Comparison of ENCODE assay signal across 26 cellular contexts in genomic region chr17:82255573-82255972, GRCh38. TPM values are rescaled to one million over a fixed set of nuclear protein-coding genes. Genes with fewer than 3 reads are reported as not detected.
DNase-seq lines count a peak whose midpoint lies in the region; ATAC-seq lines count a peak whose summit lies in the region.
"Had no signal": no experiment of that assay in that cellular context is flagged by ENCODE, and none has a peak within 500 bp of the region (broad histone marks: within the 10 kb centered on the region; RNA-seq: fewer than 3 reads in every experiment).

No MANE protein-coding gene starts in this region.

- no peaks in the 10 kb centered on the region for H3K27me3 Mint-ChIP-seq in activated naive CD4-positive, alpha-beta T cell treated with anti-CD3 and anti-CD28 coated beads, Interleukin-2, amount 50 U/mL, for 24 hours
- H3K27me3 Mint-ChIP-seq in IgD-negative memory B cell (no peaks in the 10 kb centered on the region), immature natural killer cell (ENCODE audit: low read depth in 3 of 3) (peaks cover 19 to 43% (median 33%) of the 10 kb centered on the region in 3 donors)
- no peaks in the 10 kb centered on the region for H3K27me3 Mint-ChIP-seq in stimulated activated memory B cell treated with anti-CD40 and anti-IgM and Interleukin-4, amounts not matched to agents 10 μg/mL and 1 μg/mL and 100 μg/mL, for 72 hours
- H3K27me3 Mint-ChIP-seq: activated B cell treated with CpG ODN at 0.5 μM for 24 hours; activated naive CD8-positive, alpha-beta T cell treated with anti-CD3 and anti-CD28 coated beads, Interleukin-2, amount 10 ng/mL, durations not matched to agents 7 days and 5 days had no signal

- H3K4me1 Mint-ChIP-seq in activated naive CD4-positive, alpha-beta T cell treated with anti-CD3 and anti-CD28 coated beads, Interleukin-2, amount 50 U/mL, for 24 hours: peaks cover 39% of the 10 kb centered on the region
- H3K4me1 Mint-ChIP-seq in IgD-negative memory B cell (peaks cover 2 to 6% (median 4%) of the 10 kb centered on the region in 3 donors), immature natural killer cell (peaks cover 43 to 49% of the 10 kb centered on the region in 2 donors)
- H3K4me1 Mint-ChIP-seq in stimulated activated memory B cell treated with anti-CD40 and anti-IgM and Interleukin-4, amounts not matched to agents 10 μg/mL and 1 μg/mL and 100 μg/mL, for 72 hours: peaks cover 8% of the 10 kb centered on the region

- H3K27me3 ChIP-seq in Karpas-422 (ENCODE audit: low read length): no peaks in the 10 kb centered on the region
- H3K27me3 ChIP-seq: BLaER1, gastroesophageal sphincter, spleen had no signal

- no peak for ATAC-seq in stimulated activated memory B cell treated with anti-CD40 and anti-IgM and Interleukin-4, amounts not matched to agents 10 μg/mL and 1 μg/mL and 100 μg/mL, for 72 hours
- ATAC-seq: activated T-cell treated with anti-CD3 and anti-CD28 coated beads, Interleukin-2, amount 50 U/mL, for 72 hours; gastroesophageal sphincter had no signal

- no peak overlapping the region for H3K9ac ChIP-seq in Karpas-422 (ENCODE audit: low read length)
- H3K9ac ChIP-seq: BLaER1, SK-N-SH had no signal

- H3K27ac Mint-ChIP-seq in activated naive CD4-positive, alpha-beta T cell treated with anti-CD3 and anti-CD28 coated beads, Interleukin-2, amount 50 U/mL, for 24 hours: peak overlapping the region; percentile 55
- peak overlapping the region; percentile 10 to 86 (median 73) for H3K27ac Mint-ChIP-seq in IgD-negative memory B cell
- H3K27ac Mint-ChIP-seq in immature natural killer cell: peak overlapping the region; percentile 92 to 100 (median 100)
- peak overlapping the region; percentile 9 for H3K27ac Mint-ChIP-seq in stimulated activated memory B cell treated with anti-CD40 and anti-IgM and Interleukin-4, amounts not matched to agents 10 μg/mL and 1 μg/mL and 100 μg/mL, for 72 hours
- H3K27ac Mint-ChIP-seq: activated B cell treated with CpG ODN at 0.5 μM for 24 hours; activated naive CD8-positive, alpha-beta T cell treated with anti-CD3 and anti-CD28 coated beads, Interleukin-2, amount 10 ng/mL, durations not matched to agents 7 days and 5 days; activated T-cell treated with anti-CD3 and anti-CD28 coated beads, Interleukin-2, amount 50 U/mL, for 72 hours had no signal

- no peak overlapping the region for H3K4me2 ChIP-seq in Karpas-422 (ENCODE audit: low read depth, low read length, poor library complexity, severe bottlenecking)
- H3K4me2 ChIP-seq: BLaER1, SK-N-SH had no signal

- H2AFZ ChIP-seq in Karpas-422 (ENCODE audit: low read length): no peak overlapping the region

- H3K27ac ChIP-seq in Karpas-422 (ENCODE audit: low read length): no peak overlapping the region
- H3K27ac ChIP-seq: BLaER1 had no signal

- H3K9me3 Mint-ChIP-seq in activated naive CD4-positive, alpha-beta T cell treated with anti-CD3 and anti-CD28 coated beads, Interleukin-2, amount 50 U/mL, for 24 hours: no peaks in the 10 kb centered on the region
- H3K9me3 Mint-ChIP-seq in IgD-negative memory B cell: no peaks in the 10 kb centered on the region
- H3K9me3 Mint-ChIP-seq in immature natural killer cell: peaks cover 0 to under 1% (median 0%) of the 10 kb centered on the region in 6 donors
- no peaks in the 10 kb centered on the region for H3K9me3 Mint-ChIP-seq in stimulated activated memory B cell treated with anti-CD40 and anti-IgM and Interleukin-4, amounts not matched to agents 10 μg/mL and 1 μg/mL and 100 μg/mL, for 72 hours
- H3K9me3 Mint-ChIP-seq: activated B cell treated with CpG ODN at 0.5 μM for 24 hours had no signal

- H3K79me2 ChIP-seq in Karpas-422 (ENCODE audit: low read length): peaks cover 45% of the 10 kb centered on the region

- peaks cover 20% of the 10 kb centered on the region for H3K36me3 Mint-ChIP-seq in activated naive CD4-positive, alpha-beta T cell treated with anti-CD3 and anti-CD28 coated beads, Interleukin-2, amount 50 U/mL, for 24 hours
- peaks cover 8% of the 10 kb centered on the region for H3K36me3 Mint-ChIP-seq in IgD-negative memory B cell
- peaks cover 22 to 55% (median 43%) of the 10 kb centered on the region in 3 donors for H3K36me3 Mint-ChIP-seq in immature natural killer cell
- peaks cover 67% of the 10 kb centered on the region for H3K36me3 Mint-ChIP-seq in stimulated activated memory B cell treated with anti-CD40 and anti-IgM and Interleukin-4, amounts not matched to agents 10 μg/mL and 1 μg/mL and 100 μg/mL, for 72 hours

- H4K20me1 ChIP-seq in Karpas-422 (ENCODE audit: insufficient read depth, low read depth, low read length): peaks cover 21% of the 10 kb centered on the region

- H3K4me3 ChIP-seq in Karpas-422 (ENCODE audit: low read length): no peak overlapping the region
- H3K4me3 ChIP-seq: BLaER1, gastroesophageal sphincter, spleen had no signal

- H3K36me3 ChIP-seq in Karpas-422 (ENCODE audit: insufficient read depth, low read length): peaks cover 62% of the 10 kb centered on the region

- DNase-seq in activated naive CD4-positive, alpha-beta T cell treated with Interleukin-2 at 50 U/mL for 16 hours: no peak
- DNase-seq in immature natural killer cell: no peak
- no peak for DNase-seq in pons (ENCODE audit: low spot score)
- DNase-seq in Karpas-422: no peak
- DNase-seq in SW 1271 (lab: John Stamatoyannopoulos, UW): no peak
- DNase-seq: ACHN; activated B cell treated with CpG ODN at 0.5 μM for 24 hours; activated CD8-positive, alpha-beta memory T cell treated with anti-CD3 and anti-CD28 coated beads for 24 hours; activated naive CD8-positive, alpha-beta T cell treated with anti-CD3 and anti-CD28 coated beads, Interleukin-2, amount 10 ng/mL, durations not matched to agents 7 days and 5 days; activated T-cell treated with anti-CD3 and anti-CD28 coated beads, Interleukin-2, amount 50 U/mL, for 72 hours; EL; hypothalamus; islet precursor cell; KBM-7; NCI-H1436; NCI-H526 treated with DMSO at 0.1 percent for 48 hours; retina; SK-N-SH; spleen; stimulated activated CD4-positive, alpha-beta T cell treated with anti-CD3 and anti-CD28 coated beads, Interleukin-4, amount 100 ng/mL, for 24 hours; T-helper 9 cell had no signal

- no peaks in the 10 kb centered on the region for H3K9me3 ChIP-seq in Karpas-422 (ENCODE audit: low read length)
- H3K9me3 ChIP-seq: gastroesophageal sphincter, SK-N-SH, spleen had no signal

- H3K9me2 ChIP-seq in Karpas-422 (replicated peaks; ENCODE audit: insufficient read depth, low read length): no peaks in the 10 kb centered on the region
- H3K9me2 ChIP-seq: SK-N-SH had no signal

- H3K4me1 ChIP-seq in Karpas-422 (ENCODE audit: low read length): no peaks in the 10 kb centered on the region

- no peak overlapping the region for H3K4me3 Mint-ChIP-seq in activated naive CD4-positive, alpha-beta T cell treated with anti-CD3 and anti-CD28 coated beads, Interleukin-2, amount 50 U/mL, for 24 hours
- H3K4me3 Mint-ChIP-seq in IgD-negative memory B cell (no peak overlapping the region), immature natural killer cell (peak overlapping the region in 4 of 5 donors; percentile 1 to 50 (median 26))
- H3K4me3 Mint-ChIP-seq in stimulated activated memory B cell treated with anti-CD40 and anti-IgM and Interleukin-4, amounts not matched to agents 10 μg/mL and 1 μg/mL and 100 μg/mL, for 72 hours: no peak overlapping the region
- H3K4me3 Mint-ChIP-seq: activated B cell treated with CpG ODN at 0.5 μM for 24 hours; activated naive CD8-positive, alpha-beta T cell treated with anti-CD3 and anti-CD28 coated beads, Interleukin-2, amount 10 ng/mL, durations not matched to agents 7 days and 5 days; activated T-cell treated with anti-CD3 and anti-CD28 coated beads, Interleukin-2, amount 50 U/mL, for 72 hours had no signal

RNA-seq across cellular contexts. Expression of gene CSNK1D, which starts 17.9 kb away (rescaled TPM):
- 78.3 TPM for polyA plus RNA-seq in IgD-negative memory B cell
- 100 to 1,000 TPM in 1 of 3 donors, 10 to 100 TPM in 2; 48.9 to 130 (median 55.9) TPM for polyA plus RNA-seq in immature natural killer cell
- 27.1 and 30.6 TPM in 2 replicates for total RNA-seq in Karpas-422 (2014; rRNA removed; shearing (Covaris generic); ENCODE audit: low replicate concordance)

RNA-seq across cellular contexts. Expression of gene SLC16A3, which starts 26.7 kb away (rescaled TPM):
- polyA plus RNA-seq in IgD-negative memory B cell (3.7 TPM), immature natural killer cell (10 to 100 TPM in 1 of 3 donors, 1 to 10 TPM in 2; 5.8 to 12.2 (median 6.8) TPM)
- 0.67 and 6.0 TPM in 2 replicates for total RNA-seq in Karpas-422 (2014; rRNA removed; shearing (Covaris generic); ENCODE audit: low replicate concordance)

RNA-seq across cellular contexts. Expression of gene CCDC57, which starts 42.9 kb away (rescaled TPM):
- polyA plus RNA-seq in IgD-negative memory B cell: 34.1 TPM
- 10 to 100 TPM; 27.7 to 65.8 (median 28.8) TPM for polyA plus RNA-seq in immature natural killer cell
- 31.3 and 37.4 TPM in 2 replicates for total RNA-seq in Karpas-422 (2014; rRNA removed; shearing (Covaris generic); ENCODE audit: low replicate concordance)

Comparison
In these comparisons a context has a peak if more than half of its experiments do, and no peak if none do; other contexts are left out.
1. H3K27ac Mint-ChIP-seq: peak in every context shown above with its lines; median percentile 100 in immature natural killer cell; 73 in IgD-negative memory B cell; 55 in activated naive CD4-positive, alpha-beta T cell treated with anti-CD3 and anti-CD28 coated beads, Interleukin-2, amount 50 U/mL, for 24 hours; 9 in stimulated activated memory B cell treated with anti-CD40 and anti-IgM and Interleukin-4, amounts not matched to agents 10 μg/mL and 1 μg/mL and 100 μg/mL, for 72 hours.
2. H3K4me3 Mint-ChIP-seq: peak in immature natural killer cell (4 of 5); none in activated naive CD4-positive, alpha-beta T cell treated with anti-CD3 and anti-CD28 coated beads, Interleukin-2, amount 50 U/mL, for 24 hours (single experiment), IgD-negative memory B cell (0 of 4) and stimulated activated memory B cell treated with anti-CD40 and anti-IgM and Interleukin-4, amounts not matched to agents 10 μg/mL and 1 μg/mL and 100 μg/mL, for 72 hours (single experiment).